ENCODE assay signal across 1 cellular context in the genomic region with DNA sequence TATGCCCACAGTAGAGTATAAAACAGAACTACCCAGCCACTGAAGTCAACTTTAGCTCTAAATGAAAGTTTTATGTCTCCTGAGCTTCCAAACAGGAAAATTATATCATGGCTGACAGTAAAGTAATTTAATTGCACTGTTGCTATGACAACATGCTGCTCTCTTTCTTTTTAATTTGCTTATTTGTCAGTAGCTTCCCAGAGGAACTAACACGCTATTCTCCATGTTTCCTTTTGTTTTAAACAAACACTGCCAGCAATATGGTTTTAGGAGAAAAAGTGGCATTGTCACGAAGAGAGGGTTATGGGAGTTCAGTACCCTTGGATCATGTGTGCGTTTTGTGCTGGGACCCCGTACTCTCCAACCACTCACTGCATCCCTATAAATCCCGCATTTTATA.
TF ChIP-seq lines count a peak whose summit lies in the region.

No MANE protein-coding gene starts in this region.

TF ChIP-seq in GM12878, 131 proteins besides CTCF, POLR2A, EP300 and RAD21:
- TF ChIP-seq, protein P1, sequence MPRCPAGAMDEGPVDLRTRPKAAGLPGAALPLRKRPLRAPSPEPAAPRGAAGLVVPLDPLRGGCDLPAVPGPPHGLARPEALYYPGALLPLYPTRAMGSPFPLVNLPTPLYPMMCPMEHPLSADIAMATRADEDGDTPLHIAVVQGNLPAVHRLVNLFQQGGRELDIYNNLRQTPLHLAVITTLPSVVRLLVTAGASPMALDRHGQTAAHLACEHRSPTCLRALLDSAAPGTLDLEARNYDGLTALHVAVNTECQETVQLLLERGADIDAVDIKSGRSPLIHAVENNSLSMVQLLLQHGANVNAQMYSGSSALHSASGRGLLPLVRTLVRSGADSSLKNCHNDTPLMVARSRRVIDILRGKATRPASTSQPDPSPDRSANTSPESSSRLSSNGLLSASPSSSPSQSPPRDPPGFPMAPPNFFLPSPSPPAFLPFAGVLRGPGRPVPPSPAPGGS (IDR thresholded peaks at IDR 0.05; ENCODE audit: borderline replicate concordance, insufficient read depth, low read depth, low read length, poor library complexity, severe bottlenecking): no peak
- TF ChIP-seq BMI1 (IDR thresholded peaks at IDR 0.05; ENCODE audit: borderline replicate concordance): peak; percentile 77; the same call in 1 of the 2 replicates
